15 cellular contexts compared by ENCODE assay signal in genomic region chr17:68357886-68358285, GRCh38.
A peak's percentile ranks its signal among the peaks of the same experiment; 100 is the strongest.
DNase-seq lines count a peak whose midpoint lies in the region; TF ChIP-seq lines count a peak whose summit lies in the region.
"Had no signal": no experiment of that assay in that cellular context is flagged by ENCODE, and none has a peak within 500 bp of the region (broad histone marks: within the 10 kb centered on the region; RNA-seq: fewer than 3 reads in every experiment).

No MANE protein-coding gene starts in this region.

- peaks cover 44 to 64% (median 61%) of the 10 kb centered on the region in 10 experiments for H3K4me1 ChIP-seq in BLaER1 treated with 17β-estradiol and CSF1 and Interleukin-3, amounts not matched to agents 10 nM and 100 nM
- peaks cover 49% of the 10 kb centered on the region for H3K4me1 ChIP-seq in CD4-positive, alpha-beta memory T cell (ENCODE audit: insufficient read depth, low read length)
- H3K4me1 ChIP-seq: Caco-2 had no signal

- H3K27me3 Mint-ChIP-seq in activated CD4-positive, alpha-beta T cell treated with anti-CD3 and anti-CD28 coated beads, Interleukin-2, amount 10 ng/mL, durations not matched to agents 7 days and 5 days: no peaks in the 10 kb centered on the region
- H3K27me3 Mint-ChIP-seq in CD4-positive, alpha-beta memory T cell: no peaks in the 10 kb centered on the region
- H3K27me3 Mint-ChIP-seq in activated T-helper 2 cell treated with anti-CD3 and anti-CD28 coated beads, Interferon-gamma antibody, Interleukin-2, Interleukin-4, amounts not matched to agents 10 μg/mL and 5 μg/mL and 100 μg/mL, durations not matched to agents 14 hours and 24 hours and 36 hours (ENCODE audit: low read depth): no peaks in the 10 kb centered on the region
- H3K27me3 Mint-ChIP-seq in type B pancreatic cell: no peaks in the 10 kb centered on the region

- peaks cover 0 to 4% (median 0%) of the 10 kb centered on the region in 11 experiments; a peak in 1 of 22 replicates for H4K20me1 ChIP-seq in BLaER1 treated with 17β-estradiol and CSF1 and Interleukin-3, amounts not matched to agents 10 nM and 100 nM

- H3K4me3 Mint-ChIP-seq in activated CD4-positive, alpha-beta T cell treated with anti-CD3 and anti-CD28 coated beads, Interleukin-2, amount 10 ng/mL, durations not matched to agents 7 days and 5 days: no peak overlapping the region
- no peak overlapping the region for H3K4me3 Mint-ChIP-seq in CD4-positive, alpha-beta memory T cell
- H3K4me3 Mint-ChIP-seq in activated T-helper 2 cell treated with anti-CD3 and anti-CD28 coated beads, Interferon-gamma antibody, Interleukin-2, Interleukin-4, amounts not matched to agents 10 μg/mL and 5 μg/mL and 100 μg/mL, durations not matched to agents 14 hours and 24 hours and 36 hours (ENCODE audit: low read depth): no peak overlapping the region
- no peak overlapping the region for H3K4me3 Mint-ChIP-seq in type B pancreatic cell
- H3K4me3 Mint-ChIP-seq: H9 had no signal

- H3K9me3 ChIP-seq in BLaER1 treated with 17β-estradiol and CSF1 and Interleukin-3, amounts not matched to agents 10 nM and 100 nM (replicated peaks in 1 of 11): no peaks in the 10 kb centered on the region
- no peaks in the 10 kb centered on the region for H3K9me3 ChIP-seq in CD4-positive, alpha-beta memory T cell (ENCODE audit: control insufficient read depth in 1 of 2, low read length in 2 of 2)
- H3K9me3 ChIP-seq in MG63: no peaks in the 10 kb centered on the region
- H3K9me3 ChIP-seq: Caco-2 had no signal

- no peak for TF ChIP-seq CTCF in type B pancreatic cell (conservative IDR thresholded peaks at IDR 0.05)

- CTCF ChIA-PET in activated CD4-positive, alpha-beta T cell treated with anti-CD3 and anti-CD28 coated beads, Interleukin-2, amount 10 ng/mL, durations not matched to agents 7 days and 5 days (lab: Charles Lee): interaction anchor here (0.6 to 5.3 kb wide), 5 partner anchors 14 to 42 kb away, joined by 3 to 19 read pairs (median 3); no protein-coding TSS in a partner anchor
- CTCF ChIA-PET in CD4-positive, alpha-beta memory T cell (lab: Charles Lee; ENCODE audit: partially characterized antibody): interaction anchor here (1.0 to 4.8 kb wide), 6 partner anchors 11 to 80 kb away, joined by 3 to 22 read pairs (median 8); partner anchors contain the start of gene ARSG

- POLR2A ChIA-PET in activated CD4-positive, alpha-beta T cell treated with anti-CD3 and anti-CD28 coated beads, Interleukin-2, amount 10 ng/mL, durations not matched to agents 7 days and 5 days (lab: Charles Lee): no interaction called here
- POLR2A ChIA-PET in CD4-positive, alpha-beta memory T cell (lab: Charles Lee; ENCODE audit: partially characterized antibody): interaction anchor here (1.0 to 6.8 kb wide), 4 partner anchors 12 to 158 kb away, joined by 4 to 149 read pairs (median 30); partner anchors contain the start of genes ARSG and SLC16A6

- H3K4me3 ChIP-seq in BLaER1 treated with 17β-estradiol and CSF1 and Interleukin-3, amounts not matched to agents 10 nM and 100 nM: no peak overlapping the region
- no peak overlapping the region for H3K4me3 ChIP-seq in CD4-positive, alpha-beta memory T cell (ENCODE audit: low read length in 2 of 2)
- no peak overlapping the region for H3K4me3 ChIP-seq in MG63

- H3K36me3 ChIP-seq in BLaER1 treated with 17β-estradiol and CSF1 and Interleukin-3, amounts not matched to agents 10 nM and 100 nM: peaks cover 0 to 7% (median 0%) of the 10 kb centered on the region in 11 experiments; a peak in 3 of 22 replicates
- no peaks in the 10 kb centered on the region for H3K36me3 ChIP-seq in CD4-positive, alpha-beta memory T cell (ENCODE audit: insufficient read depth, low read length)
- no peaks in the 10 kb centered on the region for H3K36me3 ChIP-seq in MG63

- H3K9ac ChIP-seq in BLaER1 treated with 17β-estradiol and CSF1 and Interleukin-3, amounts not matched to agents 10 nM and 100 nM: no peak overlapping the region

- H3K36me3 Mint-ChIP-seq in activated CD4-positive, alpha-beta T cell treated with anti-CD3 and anti-CD28 coated beads, Interleukin-2, amount 10 ng/mL, durations not matched to agents 7 days and 5 days (ENCODE audit: low read depth): peaks cover 21% of the 10 kb centered on the region
- H3K36me3 Mint-ChIP-seq in CD4-positive, alpha-beta memory T cell: peaks cover 4 to 5% of the 10 kb centered on the region in 2 donors
- H3K36me3 Mint-ChIP-seq in activated T-helper 2 cell treated with anti-CD3 and anti-CD28 coated beads, Interferon-gamma antibody, Interleukin-2, Interleukin-4, amounts not matched to agents 10 μg/mL and 5 μg/mL and 100 μg/mL, durations not matched to agents 14 hours and 24 hours and 36 hours (ENCODE audit: low read depth): peaks cover 19% of the 10 kb centered on the region
- H3K36me3 Mint-ChIP-seq in type B pancreatic cell: no peaks in the 10 kb centered on the region

- intact Hi-C loops in CD4-positive, alpha-beta memory T cell (cut with micrococcal nuclease): loop anchor here (2.0 to 10.0 kb wide), 3 partner anchors 27 to 173 kb away; no protein-coding TSS in a partner anchor
- intact Hi-C loops in activated T-helper 2 cell treated with anti-CD3 and anti-CD28 coated beads, Interferon-gamma antibody, Interleukin-2, Interleukin-4, amounts not matched to agents 10 μg/mL and 5 μg/mL and 100 μg/mL, durations not matched to agents 14 hours and 24 hours and 36 hours (cut with micrococcal nuclease): loop anchor here (2.0 to 10.0 kb wide), 3 partner anchors 43 to 153 kb away; no protein-coding TSS in a partner anchor

- peaks cover 0 to 17% (median 6%) of the 10 kb centered on the region in 11 experiments; a peak in 9 of 22 replicates for H3K27me3 ChIP-seq in BLaER1 treated with 17β-estradiol and CSF1 and Interleukin-3, amounts not matched to agents 10 nM and 100 nM
- H3K27me3 ChIP-seq in CD4-positive, alpha-beta memory T cell (ENCODE audit: insufficient read depth, low read length): no peaks in the 10 kb centered on the region
- no peaks in the 10 kb centered on the region for H3K27me3 ChIP-seq in MG63

- no peaks in the 10 kb centered on the region for H3K9me3 Mint-ChIP-seq in activated CD4-positive, alpha-beta T cell treated with anti-CD3 and anti-CD28 coated beads, Interleukin-2, amount 10 ng/mL, durations not matched to agents 7 days and 5 days
- H3K9me3 Mint-ChIP-seq in CD4-positive, alpha-beta memory T cell: no peaks in the 10 kb centered on the region
- H3K9me3 Mint-ChIP-seq in activated T-helper 2 cell treated with anti-CD3 and anti-CD28 coated beads, Interferon-gamma antibody, Interleukin-2, Interleukin-4, amounts not matched to agents 10 μg/mL and 5 μg/mL and 100 μg/mL, durations not matched to agents 14 hours and 24 hours and 36 hours: no peaks in the 10 kb centered on the region
- no peaks in the 10 kb centered on the region for H3K9me3 Mint-ChIP-seq in type B pancreatic cell
- H3K9me3 Mint-ChIP-seq: CD8-positive, alpha-beta memory T cell; H9 had no signal

- H3K27ac Mint-ChIP-seq in activated CD4-positive, alpha-beta T cell treated with anti-CD3 and anti-CD28 coated beads, Interleukin-2, amount 10 ng/mL, durations not matched to agents 7 days and 5 days: peak overlapping the region; percentile 88
- peak overlapping the region in 4 of 7 donors; percentile 77 to 92 (median 91) for H3K27ac Mint-ChIP-seq in CD4-positive, alpha-beta memory T cell
- H3K27ac Mint-ChIP-seq in activated T-helper 2 cell treated with anti-CD3 and anti-CD28 coated beads, Interferon-gamma antibody, Interleukin-2, Interleukin-4, amounts not matched to agents 10 μg/mL and 5 μg/mL and 100 μg/mL, durations not matched to agents 14 hours and 24 hours and 36 hours: peak overlapping the region; percentile 86
- no peak overlapping the region for H3K27ac Mint-ChIP-seq in type B pancreatic cell
- H3K27ac Mint-ChIP-seq: H9 had no signal

- peak overlapping the region in 8 of 11 experiments; percentile 75 to 97 (median 88); a peak in 13 of 22 replicates for H3K4me2 ChIP-seq in BLaER1 treated with 17β-estradiol and CSF1 and Interleukin-3, amounts not matched to agents 10 nM and 100 nM

- no peak for DNase-seq in activated CD4-positive, alpha-beta T cell treated with anti-CD3 and anti-CD28 coated beads, Interleukin-2, amount 10 ng/mL, durations not matched to agents 7 days and 5 days
- DNase-seq in activated CD4-positive, alpha-beta T cell treated with anti-CD3 and anti-CD28 coated beads, Interleukin-2, amount 50 U/mL, for 4 hours: no peak
- no peak for DNase-seq in CD4-positive, alpha-beta memory T cell
- no peak for DNase-seq in activated T-helper 2 cell treated with anti-CD3 and anti-CD28 coated beads, Interferon-gamma antibody, Interleukin-2, Interleukin-4, amounts not matched to agents 10 μg/mL and 5 μg/mL and 100 μg/mL, durations not matched to agents 14 hours and 24 hours and 36 hours (ENCODE audit: low spot score)
- DNase-seq in type B pancreatic cell (ENCODE audit: extremely low spot score, unreplicated experiment) (no peak), MG63 (no peak)
- DNase-seq in stimulated activated CD4-positive, alpha-beta T cell treated with anti-CD3 and anti-CD28 coated beads, Interleukin-4, amount 100 ng/mL, for 1 hour: no peak
- DNase-seq: ACHN; C1 segment of cervical spinal cord; Caco-2; CD8-positive, alpha-beta memory T cell; GF-D8; GOT3; H9 had no signal

- peaks cover 57% of the 10 kb centered on the region for H3K4me1 Mint-ChIP-seq in activated CD4-positive, alpha-beta T cell treated with anti-CD3 and anti-CD28 coated beads, Interleukin-2, amount 10 ng/mL, durations not matched to agents 7 days and 5 days
- peaks cover 31 to 57% (median 47%) of the 10 kb centered on the region in 4 donors for H3K4me1 Mint-ChIP-seq in CD4-positive, alpha-beta memory T cell
- peaks cover 45% of the 10 kb centered on the region for H3K4me1 Mint-ChIP-seq in activated T-helper 2 cell treated with anti-CD3 and anti-CD28 coated beads, Interferon-gamma antibody, Interleukin-2, Interleukin-4, amounts not matched to agents 10 μg/mL and 5 μg/mL and 100 μg/mL, durations not matched to agents 14 hours and 24 hours and 36 hours (ENCODE audit: low read depth)
- no peaks in the 10 kb centered on the region for H3K4me1 Mint-ChIP-seq in type B pancreatic cell (ENCODE audit: unreplicated experiment)

- H3K27ac ChIP-seq in BLaER1 treated with 17β-estradiol and CSF1 and Interleukin-3, amounts not matched to agents 10 nM and 100 nM: no peak overlapping the region
- no peak overlapping the region for H3K27ac ChIP-seq in CD4-positive, alpha-beta memory T cell (ENCODE audit: low read depth, low read length)
